ENCODE assay signal across 13 cellular contexts in genomic region chr12:80053048-80053790, GRCh38. TPM values are rescaled to one million over a fixed set of nuclear protein-coding genes. Genes with fewer than 3 reads are reported as not detected.
DNase-seq lines count a peak whose midpoint lies in the region; ATAC-seq and TF ChIP-seq lines count a peak whose summit lies in the region.
"Had no signal": no experiment of that assay in that cellular context is flagged by ENCODE, and none has a peak within 500 bp of the region (broad histone marks: within the 10 kb centered on the region; RNA-seq: fewer than 3 reads in every experiment).

No MANE protein-coding gene starts in this region.

- no peak overlapping the region for H3K4me3 ChIP-seq in choroid plexus epithelial cell (ENCODE audit: low read depth, low read length)
- no peak overlapping the region for H3K4me3 ChIP-seq in left lung
- no peak overlapping the region for H3K4me3 ChIP-seq in CD4-positive, alpha-beta memory T cell (ENCODE audit: low read length in 2 of 2)

- peak; percentile 50 for ATAC-seq in left lung
- ATAC-seq in HG02970 (IDR thresholded peaks at IDR 0.05; ENCODE audit: low FRiP score, unreplicated experiment) = no peak
- ATAC-seq: natural killer cell treated with Interleukin-12 subunit alpha and Interleukin-12 subunit beta and Interleukin-15 and Interleukin-18, amount 100 ng/mL, for 72 hours had no signal

- peaks cover 35% of the 10 kb centered on the region for H3K4me1 Mint-ChIP-seq in HFFc6 (ENCODE audit: low read depth)
- peaks cover 4 to 9% (median 5%) of the 10 kb centered on the region in 4 donors for H3K4me1 Mint-ChIP-seq in CD4-positive, alpha-beta memory T cell

- intact Hi-C loops in left lung (cut with DNase I) = no loop called here
- intact Hi-C loops in CD4-positive, alpha-beta memory T cell (cut with micrococcal nuclease) = no loop called here

- no peaks in the 10 kb centered on the region for H3K36me3 ChIP-seq in left lung
- no peaks in the 10 kb centered on the region for H3K36me3 ChIP-seq in CD4-positive, alpha-beta memory T cell (ENCODE audit: insufficient read depth, low read length)

- H3K9me3 Mint-ChIP-seq in HFFc6 = no peaks in the 10 kb centered on the region
- H3K9me3 Mint-ChIP-seq in CD4-positive, alpha-beta memory T cell = no peaks in the 10 kb centered on the region
- H3K9me3 Mint-ChIP-seq: natural killer cell treated with Interleukin-12 subunit alpha and Interleukin-12 subunit beta and Interleukin-15 and Interleukin-18, amount 100 ng/mL, for 72 hours had no signal

- no peaks in the 10 kb centered on the region for H3K9me3 ChIP-seq in left lung
- no peaks in the 10 kb centered on the region for H3K9me3 ChIP-seq in CD4-positive, alpha-beta memory T cell (ENCODE audit: control insufficient read depth in 1 of 2, low read length in 2 of 2)

- H3K27me3 ChIP-seq in left lung = no peaks in the 10 kb centered on the region
- H3K27me3 ChIP-seq in CD4-positive, alpha-beta memory T cell (ENCODE audit: insufficient read depth, low read length) = no peaks in the 10 kb centered on the region

- H3K27ac Mint-ChIP-seq in HFFc6 = peak overlapping the region; percentile 50
- no peak overlapping the region for H3K27ac Mint-ChIP-seq in CD4-positive, alpha-beta memory T cell

- H3K27ac ChIP-seq in left lung = no peak overlapping the region
- H3K27ac ChIP-seq in temporal lobe (ENCODE audit: low read depth, low read length) = peak overlapping the region; percentile 17
- H3K27ac ChIP-seq in CD4-positive, alpha-beta memory T cell (ENCODE audit: low read depth, low read length) = no peak overlapping the region

- H3K4me1 ChIP-seq in left lung = no peaks in the 10 kb centered on the region
- H3K4me1 ChIP-seq in CD4-positive, alpha-beta memory T cell (ENCODE audit: insufficient read depth, low read length) = no peaks in the 10 kb centered on the region

- no peaks in the 10 kb centered on the region for H3K27me3 Mint-ChIP-seq in HFFc6 (ENCODE audit: insufficient read depth)
- peaks cover 1 to 4% of the 10 kb centered on the region in 2 donors for H3K27me3 Mint-ChIP-seq in CD4-positive, alpha-beta memory T cell

- H3K36me3 Mint-ChIP-seq in HFFc6 (ENCODE audit: low read depth) = peaks cover 22% of the 10 kb centered on the region
- H3K36me3 Mint-ChIP-seq in CD4-positive, alpha-beta memory T cell = no peaks in the 10 kb centered on the region
- H3K36me3 Mint-ChIP-seq: natural killer cell treated with Interleukin-12 subunit alpha and Interleukin-12 subunit beta and Interleukin-15 and Interleukin-18, amount 100 ng/mL, for 72 hours had no signal

- TF ChIP-seq CTCF in HFFc6 (IDR thresholded peaks at IDR 0.05) (no peak), choroid plexus epithelial cell (conservative IDR thresholded peaks at IDR 0.05; ENCODE audit: low read depth, low read length) (no peak), left lung (IDR thresholded peaks at IDR 0.05) (no peak)

- POLR2A ChIA-PET in CD4-positive, alpha-beta memory T cell (lab: Charles Lee; ENCODE audit: partially characterized antibody) = no interaction called here

- H3K4me3 Mint-ChIP-seq in HFFc6 = peak overlapping the region; percentile 70
- H3K4me3 Mint-ChIP-seq in CD4-positive, alpha-beta memory T cell = no peak overlapping the region
- H3K4me3 Mint-ChIP-seq: natural killer cell treated with Interleukin-12 subunit alpha and Interleukin-12 subunit beta and Interleukin-15 and Interleukin-18, amount 100 ng/mL, for 72 hours had no signal

- DNase-seq in HFFc6 (peak; percentile 92), choroid plexus epithelial cell (ENCODE audit: low read depth) (peak; percentile 83), left lung (peak; percentile 26 to 54), mesenteric fat pad (ENCODE audit: low spot score) (no peak)
- DNase-seq in stimulated activated CD4-positive, alpha-beta T cell treated with anti-CD3 and anti-CD28 coated beads, Interleukin-2, amount 100 ng/mL, for 48 hours = no peak
- no peak for DNase-seq in CD4-positive, alpha-beta memory T cell
- DNase-seq: activated T-cell treated with anti-CD3 and anti-CD28 coated beads for 4 hours, GF-D8, NCI-H2171, T-helper 1 cell had no signal

- CTCF ChIA-PET in CD4-positive, alpha-beta memory T cell (lab: Charles Lee; ENCODE audit: partially characterized antibody) = interaction anchor here (0.7 to 1.8 kb wide), 5 partner anchors 8 to 216 kb away, joined by 3 to 8 read pairs (median 4); no protein-coding TSS in a partner anchor

RNA-seq across cellular contexts. Expression of gene OTOGL, which starts 46.1 kb away (rescaled TPM):
- under 1 TPM; 0.12 to 0.32 (median 0.20) TPM for total RNA-seq in HFFc6 (2021; fragmentation: NEBNext Ultra II Directional; extraction: Animal tissue kit (Norgen Biotek cat#: 25700))
- total RNA-seq in left lung = under 1 TPM; 0.08 to 0.09 TPM
- 0.25 TPM for total RNA-seq in temporal lobe
- total RNA-seq in CD4-positive, alpha-beta memory T cell = not detected
- not detected for polyA plus RNA-seq in CD4-positive, alpha-beta memory T cell
- total RNA-seq in mesenteric fat pad = not detected
- total RNA-seq: natural killer cell treated with Interleukin-12 subunit alpha and Interleukin-12 subunit beta and Interleukin-15 and Interleukin-18, amount 100 ng/mL, for 72 hours had no signal

Comparison
In these comparisons a context has a peak if more than half of its experiments do, and no peak if none do; other contexts are left out.
1. DNase-seq: peak in HFFc6 (single experiment), choroid plexus epithelial cell (single experiment) and left lung (2 of 2); none in stimulated activated CD4-positive, alpha-beta T cell treated with anti-CD3 and anti-CD28 coated beads, Interleukin-2, amount 100 ng/mL, for 48 hours (0 of 2), CD4-positive, alpha-beta memory T cell (0 of 5) and mesenteric fat pad (single experiment).